Comparison of ENCODE assay signal across 10 cellular contexts in the genomic region with DNA sequence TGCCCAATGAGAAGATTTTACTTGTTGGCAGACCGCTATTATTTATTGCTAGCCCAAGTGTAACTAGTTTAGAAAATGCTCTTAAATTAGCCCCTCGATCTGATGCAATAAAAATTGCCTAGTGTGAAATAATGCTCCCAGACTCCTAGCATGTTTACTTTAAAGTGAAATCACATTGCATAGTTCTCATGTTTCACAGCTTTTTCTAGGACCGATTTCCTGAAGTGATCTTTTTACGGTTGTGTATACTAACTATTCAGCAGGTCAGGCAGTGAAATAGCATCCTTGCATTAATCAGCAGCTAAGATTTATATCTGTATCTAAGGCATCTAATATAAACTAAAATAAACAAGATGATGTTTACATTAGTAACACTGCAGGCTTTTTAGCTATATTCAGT. TPM values are rescaled to one million over a fixed set of nuclear protein-coding genes. Genes with fewer than 3 reads are reported as not detected.
DNase-seq lines count a peak whose midpoint lies in the region; ATAC-seq and TF ChIP-seq lines count a peak whose summit lies in the region.
"Had no signal": no experiment of that assay in that cellular context is flagged by ENCODE, and none has a peak within 500 bp of the region (broad histone marks: within the 10 kb centered on the region; RNA-seq: fewer than 3 reads in every experiment).

No MANE protein-coding gene starts in this region.

- H3K9me3 ChIP-seq in testis, result no peaks in the 10 kb centered on the region
- H3K9me3 ChIP-seq in heart left ventricle, result no peaks in the 10 kb centered on the region

- H3K4me1 ChIP-seq in GM23338 (ENCODE audit: insufficient read depth), result no peaks in the 10 kb centered on the region
- H3K4me1 ChIP-seq in testis, result no peaks in the 10 kb centered on the region
- peaks cover 0 to 11% (median 0%) of the 10 kb centered on the region in 12 donors for H3K4me1 ChIP-seq in heart left ventricle

- peaks cover 5% of the 10 kb centered on the region; the same call in 1 of the 2 replicates for H4K20me1 ChIP-seq in GM23338 (replicated peaks; ENCODE audit: insufficient read depth)

- H3K4me3 ChIP-seq in GM23338, result no peak overlapping the region
- no peak overlapping the region for H3K4me3 ChIP-seq in fibroblast of mammary gland (ENCODE audit: control insufficient read depth, low read depth, low read length)
- no peak overlapping the region for H3K4me3 ChIP-seq in testis
- no peak overlapping the region for H3K4me3 ChIP-seq in heart left ventricle

- DNase-seq in A172 (ENCODE audit: low spot score), result peak; percentile 45
- DNase-seq in GM23338 (ENCODE audit: low spot score), result no peak
- DNase-seq in RPMI7951 (ENCODE audit: low read depth), result peak; percentile 23
- DNase-seq in fibroblast of mammary gland (ENCODE audit: low read depth), result peak; percentile 60
- no peak for DNase-seq in testis
- DNase-seq in GDM1 (lab: John Stamatoyannopoulos, UW), result no peak
- DNase-seq in activated naive CD8-positive, alpha-beta T cell treated with anti-CD3 and anti-CD28 coated beads for 36 hours, result no peak
- DNase-seq in heart left ventricle, result no peak

- no peaks in the 10 kb centered on the region for H3K27me3 ChIP-seq in GM23338 (ENCODE audit: insufficient read depth)
- no peaks in the 10 kb centered on the region for H3K27me3 ChIP-seq in testis
- no peaks in the 10 kb centered on the region for H3K27me3 ChIP-seq in heart left ventricle

- H3K27ac ChIP-seq in GM23338 (ENCODE audit: low read depth) (peak overlapping the region; percentile 20; the same call in 1 of the 2 replicates), testis (no peak overlapping the region), heart left ventricle (no peak overlapping the region)

- 57 to 75% methylated on average over 4 of the region's 4 CpGs for WGBS in testis, 2 donors
- 72 to 84% (median 82%) methylated on average over 4 of the region's 4 CpGs for WGBS in heart left ventricle, 4 donors

- H3K4me3 Mint-ChIP-seq in GM23338, result no peak overlapping the region
- no peak overlapping the region for H3K4me3 Mint-ChIP-seq in activated naive CD8-positive, alpha-beta T cell treated with anti-CD3 and anti-CD28 coated beads for 36 hours
- H3K4me3 Mint-ChIP-seq: CD14-positive monocyte, IgD-negative memory B cell had no signal

- H3K79me2 ChIP-seq in GM23338 (replicated peaks; ENCODE audit: insufficient read depth), result no peaks in the 10 kb centered on the region; the same call in none of the 2 replicates

- H3K9me2 ChIP-seq in GM23338 (ENCODE audit: insufficient read depth), result no peaks in the 10 kb centered on the region

- intact Hi-C loops in testis (cut with DNase I; ENCODE audit: low total_unique reads) (no loop called here), heart left ventricle (cut with DNase I) (no loop called here)

- no peaks in the 10 kb centered on the region for H3F3A ChIP-seq in GM23338 (replicated peaks; ENCODE audit: low read depth)

- ATAC-seq in GM23338 (no peak), heart left ventricle (no peak)

- no peaks in the 10 kb centered on the region for H3K36me3 Mint-ChIP-seq in GM23338 (ENCODE audit: low read depth)
- H3K36me3 Mint-ChIP-seq in activated naive CD8-positive, alpha-beta T cell treated with anti-CD3 and anti-CD28 coated beads for 36 hours, result peaks cover 28% of the 10 kb centered on the region

- H3K9me3 Mint-ChIP-seq in GM23338, result no peaks in the 10 kb centered on the region
- no peaks in the 10 kb centered on the region for H3K9me3 Mint-ChIP-seq in activated naive CD8-positive, alpha-beta T cell treated with anti-CD3 and anti-CD28 coated beads for 36 hours
- H3K9me3 Mint-ChIP-seq: CD14-positive monocyte had no signal

- H2AFZ ChIP-seq in GM23338, result no peak overlapping the region

- H3K36me3 ChIP-seq in GM23338 (ENCODE audit: insufficient read depth) (no peaks in the 10 kb centered on the region), testis (ENCODE audit: low read depth, missing control alignments) (no peaks in the 10 kb centered on the region), heart left ventricle (peaks cover 0 to 7% (median 0%) of the 10 kb centered on the region in 9 donors)

- peaks cover 5% of the 10 kb centered on the region for H3K27me3 Mint-ChIP-seq in GM23338 (ENCODE audit: insufficient read depth, low read depth, poor library complexity)
- H3K27me3 Mint-ChIP-seq in activated naive CD8-positive, alpha-beta T cell treated with anti-CD3 and anti-CD28 coated beads for 36 hours, result no peaks in the 10 kb centered on the region
- H3K27me3 Mint-ChIP-seq: IgD-negative memory B cell had no signal

- TF ChIP-seq CTCF in GM23338 (conservative IDR thresholded peaks at IDR 0.05; ENCODE audit: low read depth in 2 of 2) (no peak), fibroblast of mammary gland (conservative IDR thresholded peaks at IDR 0.05; ENCODE audit: control insufficient read depth, insufficient read depth, low read depth, low read length) (no peak), testis (IDR thresholded peaks at IDR 0.05) (no peak), heart left ventricle (IDR thresholded peaks at IDR 0.05) (no peak)

- no peak overlapping the region for H3K4me2 ChIP-seq in GM23338

- H3K4me1 Mint-ChIP-seq in GM23338, result peaks cover 3% of the 10 kb centered on the region; the same call in 2 of the 3 replicates
- H3K4me1 Mint-ChIP-seq in activated naive CD8-positive, alpha-beta T cell treated with anti-CD3 and anti-CD28 coated beads for 36 hours, result peaks cover 9% of the 10 kb centered on the region

- H3K27ac Mint-ChIP-seq in GM23338, result peak overlapping the region; percentile 42
- no peak overlapping the region for H3K27ac Mint-ChIP-seq in activated naive CD8-positive, alpha-beta T cell treated with anti-CD3 and anti-CD28 coated beads for 36 hours
- H3K27ac Mint-ChIP-seq: IgD-negative memory B cell had no signal

- TF ChIP-seq POLR2A in testis (IDR thresholded peaks at IDR 0.05) (no peak), heart left ventricle (IDR thresholded peaks at IDR 0.05) (no peak)

RNA-seq across cellular contexts. Expression of gene PMS1, which starts 52.4 kb away (rescaled TPM):
- total RNA-seq in A172 (2014; rRNA removed; shearing (Covaris generic)), result 26.9 and 28.1 TPM in 2 replicates
- total RNA-seq in GM23338 (2014; rRNA removed; shearing (Covaris generic)), result 53.7 and 57.6 TPM in 2 replicates
- 64.1 and 71.6 TPM in 2 replicates for polyA plus RNA-seq in GM23338 (2016; fragmentation: Nextera tagmentation; extraction: Ambion mirVana)
- 27.3 and 30.3 TPM in 2 replicates for total RNA-seq in RPMI7951 (2014; rRNA removed; shearing (Covaris generic))
- 10 to 100 TPM; 39.5 to 81.8 TPM for total RNA-seq in testis
- polyA plus RNA-seq in testis (ENCODE audit: insufficient read depth, low read depth, low replicate concordance), result 69.3 TPM
- total RNA-seq in activated naive CD8-positive, alpha-beta T cell treated with anti-CD3 and anti-CD28 coated beads for 36 hours, result 10 to 100 TPM; 41.8 to 48.8 TPM
- total RNA-seq in heart left ventricle, result 10 to 100 TPM in 5 of 9 donors, 1 to 10 TPM in 4; 6.4 to 16.7 (median 10.7) TPM
- 1 to 10 TPM; 6.2 to 7.8 TPM for polyA plus RNA-seq in heart left ventricle

RNA-seq across cellular contexts. Expression of gene ORMDL1, which starts 52.5 kb away (rescaled TPM):
- total RNA-seq in A172 (2014; rRNA removed; shearing (Covaris generic)), result 128 and 137 TPM in 2 replicates
- total RNA-seq in GM23338 (2014; rRNA removed; shearing (Covaris generic)), result 49.0 and 50.5 TPM in 2 replicates
- polyA plus RNA-seq in GM23338 (2016; fragmentation: Nextera tagmentation; extraction: Ambion mirVana), result 78.4 and 84.2 TPM in 2 replicates
- total RNA-seq in RPMI7951 (2014; rRNA removed; shearing (Covaris generic)), result 75.7 and 84.3 TPM in 2 replicates
- total RNA-seq in testis, result 100 to 1,000 TPM; 122 to 158 TPM
- polyA plus RNA-seq in testis (ENCODE audit: insufficient read depth, low read depth, low replicate concordance), result 91.0 TPM
- 10 to 100 TPM; 60.5 to 64.1 TPM for total RNA-seq in activated naive CD8-positive, alpha-beta T cell treated with anti-CD3 and anti-CD28 coated beads for 36 hours
- total RNA-seq in heart left ventricle, result 10 to 100 TPM; 14.3 to 32.9 (median 26.2) TPM
- 10 to 100 TPM; 33.8 to 40.3 TPM for polyA plus RNA-seq in heart left ventricle

Comparison
In these comparisons a context has a peak if more than half of its experiments do, and no peak if none do; other contexts are left out.
1. DNase-seq: peak in A172 (single experiment), RPMI7951 (single experiment) and fibroblast of mammary gland (single experiment); none in GM23338 (single experiment), testis (single experiment), GDM1 (single experiment), activated naive CD8-positive, alpha-beta T cell treated with anti-CD3 and anti-CD28 coated beads for 36 hours (single experiment) and heart left ventricle (0 of 5).